8 cellular contexts compared by ENCODE assay signal in the genomic region with DNA sequence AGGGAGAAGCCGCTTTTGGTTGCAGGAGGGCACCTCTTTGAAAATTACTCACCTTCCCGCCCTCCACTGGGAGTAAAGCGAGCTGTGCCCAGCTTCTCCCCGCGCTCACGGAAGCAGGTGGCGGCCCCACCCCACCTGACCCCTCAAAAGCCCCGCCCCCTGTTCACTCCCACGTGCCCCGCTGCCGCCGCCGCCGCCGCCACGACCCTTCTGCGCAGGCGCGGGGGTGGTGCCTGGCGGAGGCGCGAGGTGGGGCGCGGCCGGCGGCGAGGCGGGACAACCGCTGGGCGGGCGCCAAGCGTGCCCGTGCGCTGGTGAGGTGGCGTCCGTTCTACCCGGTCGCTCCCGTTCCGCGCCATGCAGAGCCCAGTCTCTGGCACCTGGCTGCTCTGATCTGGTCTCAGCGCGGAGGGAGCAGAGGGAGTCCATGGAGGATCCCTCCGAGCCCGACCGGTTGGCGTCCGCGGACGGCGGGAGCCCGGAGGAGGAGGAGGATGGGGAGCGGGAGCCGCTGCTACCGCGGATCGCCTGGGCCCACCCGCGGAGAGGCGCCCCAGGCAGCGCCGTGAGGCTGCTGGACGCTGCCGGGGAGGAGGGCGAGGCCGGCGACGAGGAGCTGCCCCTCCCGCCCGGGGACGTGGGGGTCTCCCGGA. TPM values are rescaled to one million over a fixed set of nuclear protein-coding genes. Genes with fewer than 3 reads are reported as not detected.
DNase-seq lines count a peak whose midpoint lies in the region; ATAC-seq and TF ChIP-seq lines count a peak whose summit lies in the region.

A gene (plus strand): TSS at position 297 of the 653 bp plus-strand sequence. CDS start 131 bp downstream, at position 428.

- H3K27me3 ChIP-seq in BE2C, result no peaks in the 10 kb centered on the region
- H3K27me3 ChIP-seq in colonic mucosa, result no peaks in the 10 kb centered on the region

- H3K9me3 ChIP-seq in BE2C, result no peaks in the 10 kb centered on the region
- no peaks in the 10 kb centered on the region for H3K9me3 ChIP-seq in colonic mucosa

- peak; percentile 62 for ATAC-seq in HG03457 (IDR thresholded peaks at IDR 0.05; ENCODE audit: unreplicated experiment)

- peak within 1 kb of the TSS; percentile 94 to 100 for H3K9ac ChIP-seq in colonic mucosa (ENCODE audit: low read depth in 2 of 2, low read length in 2 of 2)

- no peak for TF ChIP-seq CTCF in BE2C (IDR thresholded peaks at IDR 0.05; ENCODE audit: low read depth, low read length)
- no peak for TF ChIP-seq CTCF in colonic mucosa (IDR thresholded peaks at IDR 0.05)

- H3K4me1 ChIP-seq in BE2C (no peaks in the 10 kb centered on the region), colonic mucosa (no peaks in the 10 kb centered on the region)

- peak within 1 kb of the TSS; percentile 97 for H3K4me3 ChIP-seq in BE2C (ENCODE audit: low read depth, low read length)
- H3K4me3 ChIP-seq in colonic mucosa, result peak within 1 kb of the TSS; percentile 97

- H3K36me3 ChIP-seq in BE2C (no peaks in the 10 kb centered on the region), colonic mucosa (no peaks in the 10 kb centered on the region)

- DNase-seq in BE2C (peak; percentile 92), GM19240 (ENCODE audit: insufficient read length, low spot score) (peak; percentile 80), NCI-H524 treated with DMSO at 0.1 percent for 48 hours (lab: John Stamatoyannopoulos, UW) (peak; percentile 20), colonic mucosa (peak; percentile 92), left kidney (ENCODE audit: low read depth, low spot score) (peak; percentile 96)
- peak; percentile 94 for DNase-seq in activated CD4-positive, alpha-beta T cell treated with anti-CD3 and anti-CD28 coated beads for 48 hours
- DNase-seq in stimulated activated CD4-positive, alpha-beta T cell treated with anti-CD3 and anti-CD28 coated beads, Interleukin-2, amount 100 ng/mL, for 4 hours (ENCODE audit: low read depth), result peak; percentile 92

- intact Hi-C loops in colonic mucosa (cut with DNase I), result loop anchor here (5.0 to 10.0 kb wide), 2 partner anchors 57 to 81 kb away; a partner anchor contains a TSS

- peak within 1 kb of the TSS; percentile 98 for H3K27ac ChIP-seq in colonic mucosa

RNA-seq across cellular contexts. Expression of the gene that starts here (rescaled TPM):
- polyA plus RNA-seq in BE2C (2012; ENCODE audit: insufficient read depth, insufficient read length, low read depth), result 2.2 TPM
- 10 to 100 TPM; 26.3 to 27.9 TPM for total RNA-seq in colonic mucosa

Comparison
In these comparisons a context has a peak if more than half of its experiments do, and no peak if none do; other contexts are left out.
1. Peak in every context shown above with its lines: DNase-seq, ATAC-seq, H3K4me3 ChIP-seq and H3K27ac ChIP-seq.
2. DNase-seq: peak in every context shown above with its lines; median percentile 96 in left kidney; 94 in activated CD4-positive, alpha-beta T cell treated with anti-CD3 and anti-CD28 coated beads for 48 hours; 92 in BE2C; 92 in colonic mucosa; 92 in stimulated activated CD4-positive, alpha-beta T cell treated with anti-CD3 and anti-CD28 coated beads, Interleukin-2, amount 100 ng/mL, for 4 hours; 80 in GM19240; 20 in NCI-H524 treated with DMSO at 0.1 percent for 48 hours.